In genomic region chr11:69808708-69809107, GRCh38 we compare ENCODE assay signal across 21 cellular contexts. TPM values are rescaled to one million over a fixed set of nuclear protein-coding genes. Genes with fewer than 3 reads are reported as not detected.
DNase-seq lines count a peak whose midpoint lies in the region; ATAC-seq and TF ChIP-seq lines count a peak whose summit lies in the region.
"Had no signal": no experiment of that assay in that cellular context is flagged by ENCODE, and none has a peak within 500 bp of the region (broad histone marks: within the 10 kb centered on the region; RNA-seq: fewer than 3 reads in every experiment).

No MANE protein-coding gene starts in this region.

- WGBS in mesendoderm (ENCODE audit: extremely low coverage, insufficient coverage, low lambda C conversion rate), result no CpG with 5 or more reads among the region's 7 CpGs

- H3K27me3 Mint-ChIP-seq in activated CD8-positive, alpha-beta T cell treated with anti-CD3 and anti-CD28 coated beads, Interleukin-2, amount 10 ng/mL, durations not matched to agents 7 days and 5 days (ENCODE audit: low read depth), result peaks cover 11% of the 10 kb centered on the region

- no peaks in the 10 kb centered on the region for H3K79me2 ChIP-seq in mesendoderm (ENCODE audit: control insufficient read depth, insufficient read depth, low read length)

- no peak overlapping the region for H4K8ac ChIP-seq in mesendoderm (ENCODE audit: low read depth, low read length)

- no peak overlapping the region for H4K5ac ChIP-seq in mesendoderm (ENCODE audit: low read length)

- H3K56ac ChIP-seq in mesendoderm (ENCODE audit: low read length), result no peak overlapping the region

- H2AK5ac ChIP-seq in mesendoderm (ENCODE audit: low read length), result no peak overlapping the region

- H3K4me1 ChIP-seq in mesendoderm (ENCODE audit: control insufficient read depth, low read depth, low read length), result no peaks in the 10 kb centered on the region
- peaks cover 5% of the 10 kb centered on the region for H3K4me1 ChIP-seq in left ventricle myocardium inferior
- H3K4me1 ChIP-seq: colonic mucosa, spleen had no signal

- H3K36me3 ChIP-seq in mesendoderm (ENCODE audit: control insufficient read depth, insufficient read depth, low read length) (no peaks in the 10 kb centered on the region), left ventricle myocardium inferior (no peaks in the 10 kb centered on the region)
- H3K36me3 ChIP-seq: colonic mucosa, spleen had no signal

- no peaks in the 10 kb centered on the region for H3K27me3 ChIP-seq in mesendoderm (ENCODE audit: insufficient read depth, low read length, poor library complexity)
- H3K27me3 ChIP-seq in left ventricle myocardium inferior (ENCODE audit: low read depth), result peaks cover 47% of the 10 kb centered on the region
- H3K27me3 ChIP-seq: colonic mucosa had no signal

- no peak overlapping the region for H3K27ac ChIP-seq in mesendoderm (ENCODE audit: low read depth, low read length)
- no peak overlapping the region for H3K27ac ChIP-seq in left ventricle myocardium inferior (replicated peaks)
- H3K27ac ChIP-seq: colonic mucosa, epithelial cell of prostate, spleen had no signal

- no peaks in the 10 kb centered on the region for H3K4me1 Mint-ChIP-seq in activated CD8-positive, alpha-beta T cell treated with anti-CD3 and anti-CD28 coated beads, Interleukin-2, amount 10 ng/mL, durations not matched to agents 7 days and 5 days (ENCODE audit: low read depth)

- no peaks in the 10 kb centered on the region for H3K36me3 Mint-ChIP-seq in activated CD8-positive, alpha-beta T cell treated with anti-CD3 and anti-CD28 coated beads, Interleukin-2, amount 10 ng/mL, durations not matched to agents 7 days and 5 days (ENCODE audit: low read depth)
- H3K36me3 Mint-ChIP-seq: type B pancreatic cell had no signal

- TF ChIP-seq CTCF in choroid plexus epithelial cell (conservative IDR thresholded peaks at IDR 0.05; ENCODE audit: low read depth, low read length) (no peak), left ventricle myocardium inferior (IDR thresholded peaks at IDR 0.05; ENCODE audit: borderline replicate concordance) (no peak)

- peak; percentile 75 for DNase-seq in AG08396 (ENCODE audit: low spot score)
- peak; percentile 79 for DNase-seq in NCI-H69 (lab: John Stamatoyannopoulos, UW)
- DNase-seq in choroid plexus epithelial cell (ENCODE audit: low read depth), result peak; percentile 67
- DNase-seq in mesendoderm, result peak; percentile 33
- DNase-seq in activated CD8-positive, alpha-beta T cell treated with anti-CD3 and anti-CD28 coated beads, Interleukin-2, amount 10 ng/mL, durations not matched to agents 7 days and 5 days, result no peak
- no peak for DNase-seq in stimulated activated CD4-positive, alpha-beta T cell treated with anti-CD3 and anti-CD28 coated beads, Interleukin-4, amount 100 ng/mL, for 24 hours
- DNase-seq in left ventricle myocardium inferior, result no peak
- DNase-seq: activated CD8-positive, alpha-beta T cell treated with anti-CD3 and anti-CD28 coated beads for 36 hours; Caco-2; colonic mucosa; head of caudate nucleus; kidney glomerular epithelial cell; NCI-H1930; NCI-H510A treated with DMSO at 0.1 percent for 48 hours; spleen; stimulated activated naive CD4-positive, alpha-beta T cell had no signal

- no peak overlapping the region for H2BK120ac ChIP-seq in mesendoderm (ENCODE audit: low read depth, low read length)

- ATAC-seq in activated CD8-positive, alpha-beta T cell treated with anti-CD3 and anti-CD28 coated beads, Interleukin-2, amount 10 ng/mL, durations not matched to agents 7 days and 5 days, result no peak
- no peak for ATAC-seq in GM19395 (IDR thresholded peaks at IDR 0.05; ENCODE audit: unreplicated experiment)
- ATAC-seq: activated CD8-positive, alpha-beta T cell treated with anti-CD3 and anti-CD28 coated beads for 36 hours had no signal

- no peak overlapping the region for H3K4me3 Mint-ChIP-seq in activated CD8-positive, alpha-beta T cell treated with anti-CD3 and anti-CD28 coated beads, Interleukin-2, amount 10 ng/mL, durations not matched to agents 7 days and 5 days
- H3K4me3 Mint-ChIP-seq: activated CD8-positive, alpha-beta T cell treated with anti-CD3 and anti-CD28 coated beads for 36 hours; type B pancreatic cell had no signal

- H3K9ac ChIP-seq in mesendoderm (ENCODE audit: low read length), result no peak overlapping the region

- H3K79me1 ChIP-seq in mesendoderm (ENCODE audit: low read length), result no peaks in the 10 kb centered on the region

- H3K9me3 Mint-ChIP-seq in activated CD8-positive, alpha-beta T cell treated with anti-CD3 and anti-CD28 coated beads, Interleukin-2, amount 10 ng/mL, durations not matched to agents 7 days and 5 days (ENCODE audit: insufficient read depth), result no peaks in the 10 kb centered on the region
- H3K9me3 Mint-ChIP-seq: activated CD8-positive, alpha-beta T cell treated with anti-CD3 and anti-CD28 coated beads for 36 hours; type B pancreatic cell had no signal

- CTCF ChIA-PET in activated CD8-positive, alpha-beta T cell treated with anti-CD3 and anti-CD28 coated beads, Interleukin-2, amount 10 ng/mL, durations not matched to agents 7 days and 5 days (lab: Charles Lee), result no interaction called here

- no peak overlapping the region for H3K4ac ChIP-seq in mesendoderm (ENCODE audit: low read depth, low read length)

- POLR2A ChIA-PET in activated CD8-positive, alpha-beta T cell treated with anti-CD3 and anti-CD28 coated beads, Interleukin-2, amount 10 ng/mL, durations not matched to agents 7 days and 5 days (lab: Charles Lee), result no interaction called here

- H2BK15ac ChIP-seq in mesendoderm (replicated peaks; ENCODE audit: low read depth), result no peak overlapping the region

- no peaks in the 10 kb centered on the region for H3K9me3 ChIP-seq in left ventricle myocardium inferior (replicated peaks)
- H3K9me3 ChIP-seq: Caco-2, colonic mucosa, spleen had no signal

- no peak overlapping the region for H3K4me3 ChIP-seq in choroid plexus epithelial cell (ENCODE audit: low read depth, low read length)
- H3K4me3 ChIP-seq in mesendoderm (ENCODE audit: low read length), result no peak overlapping the region
- H3K4me3 ChIP-seq in left ventricle myocardium inferior, result no peak overlapping the region
- H3K4me3 ChIP-seq: colonic mucosa, spleen had no signal

- H3K23ac ChIP-seq in mesendoderm (ENCODE audit: low read length), result no peak overlapping the region

- H3K18ac ChIP-seq in mesendoderm (ENCODE audit: low read length), result no peak overlapping the region

- H3K27ac Mint-ChIP-seq in activated CD8-positive, alpha-beta T cell treated with anti-CD3 and anti-CD28 coated beads, Interleukin-2, amount 10 ng/mL, durations not matched to agents 7 days and 5 days, result no peak overlapping the region
- H3K27ac Mint-ChIP-seq: activated CD8-positive, alpha-beta T cell treated with anti-CD3 and anti-CD28 coated beads for 36 hours; type B pancreatic cell had no signal

- H2BK5ac ChIP-seq in mesendoderm (ENCODE audit: low read length), result no peak overlapping the region

- H3K4me2 ChIP-seq in mesendoderm (ENCODE audit: low read length), result no peak overlapping the region

- intact Hi-C loops in left ventricle myocardium inferior (cut with micrococcal nuclease), result no loop called here

RNA-seq across cellular contexts. Expression of gene FGF3, which starts 10.5 kb away (rescaled TPM):
- 0.25 TPM for polyA plus RNA-seq in mesendoderm (2013, experiment 1 of 2)
- polyA plus RNA-seq in mesendoderm (2013, experiment 2 of 2), result 0.24 TPM
- total RNA-seq in activated CD8-positive, alpha-beta T cell treated with anti-CD3 and anti-CD28 coated beads, Interleukin-2, amount 10 ng/mL, durations not matched to agents 7 days and 5 days, result not detected
- total RNA-seq in left ventricle myocardium inferior, result not detected
- total RNA-seq: activated CD8-positive, alpha-beta T cell treated with anti-CD3 and anti-CD28 coated beads for 36 hours; Caco-2; colonic mucosa; mononuclear cell; spleen had no signal
- polyA plus RNA-seq: adipose tissue, spleen had no signal

RNA-seq across cellular contexts. Expression of gene FGF4, which starts 33.6 kb away (rescaled TPM):
- polyA plus RNA-seq in mesendoderm (2013, experiment 1 of 2), result 35.9 TPM
- polyA plus RNA-seq in mesendoderm (2013, experiment 2 of 2), result 35.4 TPM
- not detected for total RNA-seq in activated CD8-positive, alpha-beta T cell treated with anti-CD3 and anti-CD28 coated beads, Interleukin-2, amount 10 ng/mL, durations not matched to agents 7 days and 5 days
- not detected for total RNA-seq in left ventricle myocardium inferior
- total RNA-seq: activated CD8-positive, alpha-beta T cell treated with anti-CD3 and anti-CD28 coated beads for 36 hours; Caco-2; colonic mucosa; mononuclear cell; spleen had no signal
- polyA plus RNA-seq: adipose tissue, spleen had no signal

Comparison
In these comparisons a context has a peak if more than half of its experiments do, and no peak if none do; other contexts are left out.
1. DNase-seq: peak in AG08396 (single experiment), NCI-H69 (single experiment), choroid plexus epithelial cell (single experiment) and mesendoderm (single experiment); none in activated CD8-positive, alpha-beta T cell treated with anti-CD3 and anti-CD28 coated beads, Interleukin-2, amount 10 ng/mL, durations not matched to agents 7 days and 5 days (single experiment), stimulated activated CD4-positive, alpha-beta T cell treated with anti-CD3 and anti-CD28 coated beads, Interleukin-4, amount 100 ng/mL, for 24 hours (single experiment) and left ventricle myocardium inferior (single experiment).